In genomic region chr2:109760265-109760986, GRCh38 we compare ENCODE assay signal across 7 cellular contexts. TPM values are rescaled to one million over a fixed set of nuclear protein-coding genes. Genes with fewer than 3 reads are reported as not detected.
DNase-seq lines count a peak whose midpoint lies in the region; ATAC-seq and TF ChIP-seq lines count a peak whose summit lies in the region.
"Not testable (repeated sequence)": the region's sequence is repeated elsewhere in the genome, so short reads cannot be mapped to it uniquely, and the experiment has no call there.

No MANE protein-coding gene starts in this region.

- not testable (repeated sequence) for TF ChIP-seq CTCF in HEK293 (tag by site-specific recombination; IDR thresholded peaks at IDR 0.05); lower lobe of right lung (IDR thresholded peaks at IDR 0.05)

- peak overlapping the region; percentile 33 for H3K4me2 ChIP-seq in neuronal stem cell (ENCODE audit: insufficient read depth, low read length, poor library complexity, severe bottlenecking)

- not testable (repeated sequence) for H3K4ac ChIP-seq in neuronal stem cell (ENCODE audit: low read length)

- not testable (repeated sequence) for H3K27ac ChIP-seq in HEK293 (ENCODE audit: extremely low read depth, low read depth, low read length); lower lobe of right lung; neuronal stem cell (replicated peaks; ENCODE audit: low read length)

- DNase-seq in activated CD4-positive, alpha-beta T cell treated with anti-CD3 and anti-CD28 coated beads for 36 hours = peak; percentile 18
- DNase-seq in adipocyte (ENCODE audit: low read depth) = peak; percentile 2
- not testable (repeated sequence) for DNase-seq in Right ventricle myocardium inferior (ENCODE audit: missing footprints); lower lobe of right lung; neuronal stem cell (ENCODE audit: low spot score); stimulated activated naive CD8-positive, alpha-beta T cell treated with anti-CD3 and anti-CD28 coated beads, Interleukin-15, Interleukin-2, amounts not matched to agents 100 U/mL and 50 U/mL, for 24 hours

- WGBS in neuronal stem cell (ENCODE audit: extremely low coverage in 2 of 2, insufficient read length in 2 of 2, insufficient replicate concordance in 1 of 2), 2 donors = no CpG with 5 or more reads among the region's 102 CpGs

- CTCF ChIA-PET in HEK293 (lab: Yijun Ruan, JAX); activated CD4-positive, alpha-beta T cell treated with anti-CD3 and anti-CD28 coated beads for 36 hours (lab: Charles Lee): not testable (repeated sequence)

- POLR2A ChIA-PET in HEK293 (lab: Yijun Ruan, JAX); activated CD4-positive, alpha-beta T cell treated with anti-CD3 and anti-CD28 coated beads for 36 hours (lab: Charles Lee): not testable (repeated sequence)

- H3K14ac ChIP-seq in neuronal stem cell (ENCODE audit: low read length) = not testable (repeated sequence)

- H4K91ac ChIP-seq in neuronal stem cell (ENCODE audit: low read depth, low read length, poor library complexity) = not testable (repeated sequence)

- not testable (repeated sequence) for H3K9me3 ChIP-seq in HEK293 (ENCODE audit: control insufficient read depth, insufficient read depth, low read depth, low read length); adipocyte (ENCODE audit: control insufficient read depth, low read length); lower lobe of right lung; neuronal stem cell (replicated peaks in 1 of 2; ENCODE audit: control insufficient read depth in 2 of 2, insufficient read depth in 1 of 2, low read depth in 1 of 2, low read length in 2 of 2)

- not testable (repeated sequence) for H2AK5ac ChIP-seq in neuronal stem cell (ENCODE audit: low read depth, low read length)

- H3K9ac ChIP-seq in adipocyte (ENCODE audit: low read length); neuronal stem cell (ENCODE audit: low read depth, low read length, poor library complexity): not testable (repeated sequence)

- H3K9me3 Mint-ChIP-seq in activated CD4-positive, alpha-beta T cell treated with anti-CD3 and anti-CD28 coated beads for 36 hours (ENCODE audit: low read depth) = not testable (repeated sequence)

- H3K4me3 ChIP-seq in HEK293 (ENCODE audit: low read depth, low read length) = peak overlapping the region; percentile 36
- H3K4me3 ChIP-seq in adipocyte (ENCODE audit: low read length); lower lobe of right lung; neuronal stem cell (ENCODE audit: low read length in 2 of 2): not testable (repeated sequence)

- H4K8ac ChIP-seq in neuronal stem cell (ENCODE audit: low read depth, low read length) = not testable (repeated sequence)

- ATAC-seq in activated CD4-positive, alpha-beta T cell treated with anti-CD3 and anti-CD28 coated beads for 36 hours = peak; percentile 43
- peak; percentile 51 for ATAC-seq in Right ventricle myocardium inferior
- ATAC-seq in lower lobe of right lung = peak; percentile 62 to 69
- peak; percentile 15 for ATAC-seq in stimulated activated naive CD8-positive, alpha-beta T cell treated with anti-CD3 and anti-CD28 coated beads, Interleukin-15, Interleukin-2, amounts not matched to agents 100 U/mL and 50 U/mL, for 24 hours

- intact Hi-C loops in activated CD4-positive, alpha-beta T cell treated with anti-CD3 and anti-CD28 coated beads for 36 hours (cut with DNase I, micrococcal nuclease); Right ventricle myocardium inferior (cut with DNase I); lower lobe of right lung (cut with DNase I): not testable (repeated sequence)

- not testable (repeated sequence) for H3K27ac Mint-ChIP-seq in activated CD4-positive, alpha-beta T cell treated with anti-CD3 and anti-CD28 coated beads for 36 hours

- not testable (repeated sequence) for H3K4me1 ChIP-seq in HEK293 (ENCODE audit: control insufficient read depth, insufficient read depth, low read length); adipocyte (ENCODE audit: control insufficient read depth, insufficient read depth, low read length); lower lobe of right lung; neuronal stem cell (ENCODE audit: control insufficient read depth in 2 of 2, insufficient read depth in 1 of 2, low read depth in 1 of 2, low read length in 2 of 2)

- not testable (repeated sequence) for H3K18ac ChIP-seq in neuronal stem cell (ENCODE audit: low read length)

- not testable (repeated sequence) for H2BK12ac ChIP-seq in neuronal stem cell (ENCODE audit: low read length)

- H3K36me3 Mint-ChIP-seq in activated CD4-positive, alpha-beta T cell treated with anti-CD3 and anti-CD28 coated beads for 36 hours (ENCODE audit: low read depth) = not testable (repeated sequence)

- H2AFZ ChIP-seq in neuronal stem cell (ENCODE audit: low read length) = not testable (repeated sequence)

- not testable (repeated sequence) for H3K27me3 Mint-ChIP-seq in activated CD4-positive, alpha-beta T cell treated with anti-CD3 and anti-CD28 coated beads for 36 hours

- H2BK120ac ChIP-seq in neuronal stem cell (ENCODE audit: low read depth, low read length) = not testable (repeated sequence)

- not testable (repeated sequence) for H3K79me1 ChIP-seq in neuronal stem cell (ENCODE audit: low read depth, low read length)

- H3K4me3 Mint-ChIP-seq in activated CD4-positive, alpha-beta T cell treated with anti-CD3 and anti-CD28 coated beads for 36 hours = not testable (repeated sequence)

- not testable (repeated sequence) for H2BK15ac ChIP-seq in neuronal stem cell (ENCODE audit: low read length)

- H3K23ac ChIP-seq in neuronal stem cell (ENCODE audit: low read depth, low read length, poor library complexity) = not testable (repeated sequence)

- H3K27me3 ChIP-seq in adipocyte (replicated peaks; ENCODE audit: control insufficient read depth, insufficient read depth, low read length); lower lobe of right lung (ENCODE audit: low read depth); neuronal stem cell (ENCODE audit: control insufficient read depth in 3 of 3, insufficient read depth in 3 of 3, low read depth in 1 of 3, low read length in 3 of 3): not testable (repeated sequence)

- not testable (repeated sequence) for H3K4me1 Mint-ChIP-seq in activated CD4-positive, alpha-beta T cell treated with anti-CD3 and anti-CD28 coated beads for 36 hours

- not testable (repeated sequence) for H2BK5ac ChIP-seq in neuronal stem cell (ENCODE audit: low read length)

- not testable (repeated sequence) for H3K36me3 ChIP-seq in HEK293 (ENCODE audit: control insufficient read depth in 2 of 2, insufficient read depth in 1 of 2, low read length in 2 of 2); adipocyte (ENCODE audit: control insufficient read depth, insufficient read depth, low read length, severe bottlenecking); lower lobe of right lung; neuronal stem cell (replicated peaks in 1 of 2; ENCODE audit: control insufficient read depth in 2 of 2, insufficient read depth in 2 of 2, low read length in 2 of 2)

RNA-seq across cellular contexts. Expression of gene RGPD5, which starts 33.7 kb away (rescaled TPM):
- total RNA-seq in activated CD4-positive, alpha-beta T cell treated with anti-CD3 and anti-CD28 coated beads for 36 hours = 10 to 100 TPM; 25.4 to 27.0 TPM
- total RNA-seq in Right ventricle myocardium inferior (30.5 TPM), lower lobe of right lung (84.4 TPM)
- 17.3 TPM for polyA plus RNA-seq in neuronal stem cell (2013, experiment 1 of 2)
- polyA plus RNA-seq in neuronal stem cell (2013, experiment 2 of 2) = 19.6 TPM

Comparison
In these comparisons a context has a peak if more than half of its experiments do, and no peak if none do; other contexts are left out.
1. ATAC-seq: peak in every context shown above with its lines; median percentile 66 in lower lobe of right lung; 51 in Right ventricle myocardium inferior; 43 in activated CD4-positive, alpha-beta T cell treated with anti-CD3 and anti-CD28 coated beads for 36 hours; 15 in stimulated activated naive CD8-positive, alpha-beta T cell treated with anti-CD3 and anti-CD28 coated beads, Interleukin-15, Interleukin-2, amounts not matched to agents 100 U/mL and 50 U/mL, for 24 hours.